ENCODE assay signal across 20 cellular contexts in the genomic region with DNA sequence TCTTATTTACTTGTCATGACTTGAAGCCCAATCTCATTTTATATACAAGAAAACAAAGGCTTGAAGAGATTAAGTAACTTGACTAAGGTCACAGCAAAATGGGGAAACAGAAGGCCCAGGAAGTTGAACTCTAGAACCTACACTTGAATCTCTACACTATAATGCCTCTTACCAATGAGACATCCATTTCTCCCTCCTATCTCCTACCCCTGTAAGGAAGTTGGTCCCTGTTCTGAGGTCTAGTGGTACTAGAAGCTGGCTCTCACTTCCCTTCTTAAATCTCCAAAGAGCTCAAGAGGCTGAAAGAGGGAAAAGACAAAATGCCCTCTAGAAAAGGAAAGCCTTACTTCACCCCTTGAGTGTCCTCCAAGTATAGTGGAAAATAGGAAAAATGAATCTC. TPM values are rescaled to one million over a fixed set of nuclear protein-coding genes. Genes with fewer than 3 reads are reported as not detected.
A peak's percentile ranks its signal among the peaks of the same experiment; 100 is the strongest.
DNase-seq lines count a peak whose midpoint lies in the region; ATAC-seq and TF ChIP-seq lines count a peak whose summit lies in the region.
"Had no signal": no experiment of that assay in that cellular context is flagged by ENCODE, and none has a peak within 500 bp of the region (broad histone marks: within the 10 kb centered on the region; RNA-seq: fewer than 3 reads in every experiment).

No MANE protein-coding gene starts in this region.

- DNase-seq in SKM-1 treated with dmso at 0.1 percent for 144 hours (lab: John Stamatoyannopoulos, UW; ENCODE audit: unreplicated experiment) (peak; percentile 37), SKM-1 (lab: John Stamatoyannopoulos, UW; ENCODE audit: unreplicated experiment) (no peak), NB4 (ENCODE audit: low read depth) (peak; percentile 33), left lobe of liver (ENCODE audit: low spot score) (no peak), NCI-H446 (lab: John Stamatoyannopoulos, UW) (no peak)
- no peak for DNase-seq in stimulated activated CD4-positive, alpha-beta T cell treated with anti-CD3 and anti-CD28 coated beads, Interleukin-1b, Interleukin-23, amount 100 ng/mL, for 48 hours
- DNase-seq: CD4-positive, alpha-beta T cell; EL; HFFc6; NCI-H1048; NCI-H1436 treated with DMSO at 0.1 percent for 48 hours; NCI-H2081 treated with DMSO at 0.1 percent for 48 hours; NCI-H2227 treated with DMSO at 0.1 percent for 48 hours; NCI-H524 treated with DMSO at 0.1 percent for 48 hours; OCI-M1; SHP77 treated with DMSO at 0.1 percent for 48 hours; SW 1271 had no signal

- TF ChIP-seq CTCF in NB4 (IDR thresholded peaks at IDR 0.05; ENCODE audit: low read depth, low read length) = no peak

- no peak for TF ChIP-seq POLR2A in NB4 (IDR thresholded peaks at IDR 0.05; ENCODE audit: extremely low read depth, insufficient read length)

- no peak overlapping the region for H3K4me3 ChIP-seq in NB4 (ENCODE audit: low read depth, low read length)
- H3K4me3 ChIP-seq: A549 had no signal

- ATAC-seq in left lobe of liver = peak; percentile 40
- no peak for ATAC-seq in HG03442 (IDR thresholded peaks at IDR 0.05; ENCODE audit: unreplicated experiment)
- ATAC-seq: A549 had no signal

RNA-seq across cellular contexts. Expression of gene IHH, which starts 25.5 kb away (rescaled TPM):
- 4.9 TPM for total RNA-seq in left lobe of liver
- total RNA-seq: CD4-positive, alpha-beta T cell; HFFc6; RPMI7951 had no signal

RNA-seq across cellular contexts. Expression of gene CFAP65, which starts 44.9 kb away (rescaled TPM):
- total RNA-seq in left lobe of liver = 0.05 TPM
- total RNA-seq: CD4-positive, alpha-beta T cell; HFFc6 had no signal

Comparison
In these comparisons a context has a peak if more than half of its experiments do, and no peak if none do; other contexts are left out.
1. DNase-seq: peak in SKM-1 treated with dmso at 0.1 percent for 144 hours (single experiment) and NB4 (single experiment); none in SKM-1 (single experiment), left lobe of liver (single experiment), NCI-H446 (0 of 2) and stimulated activated CD4-positive, alpha-beta T cell treated with anti-CD3 and anti-CD28 coated beads, Interleukin-1b, Interleukin-23, amount 100 ng/mL, for 48 hours (single experiment).